Comparison of ENCODE assay signal across 14 cellular contexts in genomic region chr6:44049989-44050871, GRCh38.
DNase-seq lines count a peak whose midpoint lies in the region; ATAC-seq, FAIRE-seq and TF ChIP-seq lines count a peak whose summit lies in the region.
"Had no signal": no experiment of that assay in that cellular context is flagged by ENCODE, and none has a peak within 500 bp of the region (broad histone marks: within the 10 kb centered on the region; RNA-seq: fewer than 3 reads in every experiment).

No MANE protein-coding gene starts in this region.

- no peaks in the 10 kb centered on the region; the same call in 1 of the 2 replicates for H3K27me3 Mint-ChIP-seq in HFFc6 (ENCODE audit: insufficient read depth)

- no peaks in the 10 kb centered on the region for H3K9me3 Mint-ChIP-seq in HFFc6

- no peak overlapping the region for H3K4me3 ChIP-seq in body of pancreas
- H3K4me3 ChIP-seq in stomach, result no peak overlapping the region
- H3K4me3 ChIP-seq in small intestine (ENCODE audit: low read depth in 1 of 2, low read length in 2 of 2), result no peak overlapping the region

- H3K4me3 Mint-ChIP-seq in HFFc6, result no peak overlapping the region

- peak overlapping the region; percentile 31 to 58 (median 45) for H3K27ac ChIP-seq in body of pancreas
- peak overlapping the region; percentile 54 to 80 (median 64) for H3K27ac ChIP-seq in stomach
- H3K27ac ChIP-seq in small intestine (ENCODE audit: low read depth in 1 of 2, low read length in 1 of 2), result no peak overlapping the region

- DNase-seq in HFFc6 (no peak), body of pancreas (peak in 1 of 4 donors; percentile 45), left kidney (ENCODE audit: low read depth, low spot score) (peak; percentile 35), stomach (no peak), NCI-H524 treated with DMSO at 0.1 percent for 48 hours (lab: John Stamatoyannopoulos, UW) (no peak), GM20000 (ENCODE audit: low spot score) (no peak), small intestine (no peak), T1000 (lab: John Stamatoyannopoulos, UW) (no peak)
- DNase-seq: activated CD4-positive, alpha-beta T cell treated with anti-CD3 and anti-CD28 coated beads, Interleukin-2, amount 50 U/mL, for 4 hours; activated gamma-delta T cell; hippocampal formation; NCI-H146; NCI-H82 had no signal

- intact Hi-C loops in body of pancreas (cut with DNase I), result no loop called here
- intact Hi-C loops in stomach (cut with DNase I; ENCODE audit: low total_unique reads), result no loop called here

- H3K36me3 ChIP-seq in body of pancreas (replicated peaks in 1 of 2; ENCODE audit: insufficient read depth in 1 of 2, low read depth in 2 of 2) (no peaks in the 10 kb centered on the region), stomach (no peaks in the 10 kb centered on the region), small intestine (ENCODE audit: control insufficient read depth in 2 of 2, insufficient read depth in 2 of 2, low read length in 2 of 2) (no peaks in the 10 kb centered on the region)

- FAIRE-seq in small intestine (lab: Jason Lieb, UNC), result no peak

- H3K27ac Mint-ChIP-seq in HFFc6, result peak overlapping the region; percentile 24; the same call in 1 of the 2 replicates

- H3K9me3 ChIP-seq in body of pancreas, result no peaks in the 10 kb centered on the region
- H3K9me3 ChIP-seq in stomach, result no peaks in the 10 kb centered on the region
- H3K9me3 ChIP-seq in small intestine (ENCODE audit: control insufficient read depth, low read depth), result no peaks in the 10 kb centered on the region
- H3K9me3 ChIP-seq: Caco-2 had no signal

- peaks cover 76% of the 10 kb centered on the region for H3K4me1 Mint-ChIP-seq in HFFc6 (ENCODE audit: low read depth)

- no peak for ATAC-seq in body of pancreas

- WGBS in body of pancreas, 2 donors, result 25 to 28% methylated on average over 4 to 6 of the region's 6 CpGs
- 49 to 57% (median 53%) methylated on average over 6 of the region's 6 CpGs for WGBS in stomach, 5 donors
- 62 to 79% (median 66%) methylated on average over 6 of the region's 6 CpGs for WGBS in small intestine, 3 donors

- H3K27me3 ChIP-seq in body of pancreas, result no peaks in the 10 kb centered on the region
- no peaks in the 10 kb centered on the region for H3K27me3 ChIP-seq in stomach
- H3K27me3 ChIP-seq in small intestine (ENCODE audit: control insufficient read depth in 2 of 2, insufficient read depth in 2 of 2, low read length in 2 of 2), result no peaks in the 10 kb centered on the region

- TF ChIP-seq CTCF in HFFc6 (IDR thresholded peaks at IDR 0.05) (no peak), body of pancreas (IDR thresholded peaks at IDR 0.05) (no peak), stomach (IDR thresholded peaks at IDR 0.05) (no peak), GM20000 (IDR thresholded peaks at IDR 0.05; ENCODE audit: extremely low read depth, missing control alignments) (no peak)

- no peak for TF ChIP-seq EP300 in stomach (IDR thresholded peaks at IDR 0.05)

- no peak for TF ChIP-seq POLR2A in body of pancreas (IDR thresholded peaks at IDR 0.05)
- TF ChIP-seq POLR2A in stomach (IDR thresholded peaks at IDR 0.05), result no peak

- H3K36me3 Mint-ChIP-seq in HFFc6 (ENCODE audit: low read depth), result no peaks in the 10 kb centered on the region

- peaks cover 23% of the 10 kb centered on the region for H3K4me1 ChIP-seq in body of pancreas
- peaks cover 32 to 60% (median 53%) of the 10 kb centered on the region in 4 donors for H3K4me1 ChIP-seq in stomach
- peaks cover 0 to 2% of the 10 kb centered on the region in 2 donors for H3K4me1 ChIP-seq in small intestine (ENCODE audit: control insufficient read depth in 2 of 2, insufficient read depth in 1 of 2, low read depth in 1 of 2, low read length in 1 of 2)

Comparison
In these comparisons a context has a peak if more than half of its experiments do, and no peak if none do; other contexts are left out.
1. H3K27ac ChIP-seq: peak in body of pancreas (4 of 4) and stomach (5 of 5); none in small intestine (0 of 2).